7 cellular contexts compared by ENCODE assay signal in genomic region chr12:6338955-6339761, GRCh38. TPM values are rescaled to one million over a fixed set of nuclear protein-coding genes. Genes with fewer than 3 reads are reported as not detected.
DNase-seq lines count a peak whose midpoint lies in the region; ATAC-seq and TF ChIP-seq lines count a peak whose summit lies in the region.
"Had no signal": no experiment of that assay in that cellular context is flagged by ENCODE, and none has a peak within 500 bp of the region (broad histone marks: within the 10 kb centered on the region; RNA-seq: fewer than 3 reads in every experiment).

No MANE protein-coding gene starts in this region.

- TF ChIP-seq CTCF in right atrium auricular region (IDR thresholded peaks at IDR 0.05) = no peak

- H3K4me3 ChIP-seq in right atrium auricular region = peak overlapping the region; percentile 76 to 95
- peak overlapping the region; percentile 95 for H3K4me3 ChIP-seq in thymus (ENCODE audit: low read length)

- DNase-seq in right atrium auricular region (ENCODE audit: low spot score) = no peak
- DNase-seq in SK-N-DZ (ENCODE audit: low spot score) = no peak
- no peak for DNase-seq in NCI-H187 treated with DMSO at 0.1 percent for 48 hours (lab: John Stamatoyannopoulos, UW)
- DNase-seq: Kasumi-1 had no signal

- H3K4me1 ChIP-seq in right atrium auricular region (peaks cover 0 to 80% of the 10 kb centered on the region in 2 donors), thymus (ENCODE audit: control insufficient read depth, insufficient read depth, low read length) (peaks cover 46% of the 10 kb centered on the region)

- H3K27ac ChIP-seq in right atrium auricular region (peak overlapping the region; percentile 98), thymus (ENCODE audit: low read depth) (peak overlapping the region; percentile 87)

- peaks cover 10% of the 10 kb centered on the region for H3K36me3 ChIP-seq in right atrium auricular region
- H3K36me3 ChIP-seq in thymus (ENCODE audit: control insufficient read depth, insufficient read depth) = peaks cover 7% of the 10 kb centered on the region

- H3K9me3 ChIP-seq in right atrium auricular region (no peaks in the 10 kb centered on the region), thymus (ENCODE audit: control insufficient read depth) (no peaks in the 10 kb centered on the region)

- ATAC-seq in GM19351 (IDR thresholded peaks at IDR 0.05; ENCODE audit: unreplicated experiment) = no peak

- no peaks in the 10 kb centered on the region for H3K27me3 ChIP-seq in right atrium auricular region
- H3K27me3 ChIP-seq in thymus (ENCODE audit: control insufficient read depth, insufficient read depth) = no peaks in the 10 kb centered on the region

- WGBS in thymus = 38% methylated on average over 8 of the region's 8 CpGs

TF ChIP-seq in PFSK-1, 5 proteins besides CTCF, POLR2A, EP300 and RAD21:
- no peak for TF ChIP-seq REST (IDR thresholded peaks at IDR 0.05; ENCODE audit: insufficient read depth in 1 of 2, low read depth in 2 of 2, low read length in 2 of 2)
- TF ChIP-seq POLR2AphosphoS5 (IDR thresholded peaks at IDR 0.05; ENCODE audit: low read depth, low read length) = 0 out of 2 replicates have a peak, but pooled peaks have one; percentile 15
- no peak for TF ChIP-seq FOXP2 (optimal IDR thresholded peaks at IDR 0.05; ENCODE audit: borderline replicate concordance, extremely low read depth, extremely low read length, insufficient read depth)

RNA-seq across cellular contexts. Expression of gene TNFRSF1A, which starts 2.7 kb away (rescaled TPM):
- polyA plus RNA-seq in PFSK-1 (2012; ENCODE audit: insufficient read length, low read depth) = 132 TPM
- total RNA-seq in right atrium auricular region = 100 to 1,000 TPM in 1 of 2 donors, 10 to 100 TPM in 1; 62.9 to 176 TPM
- polyA plus RNA-seq in thymus = 61.6 TPM
- 16.6 and 21.6 TPM in 2 replicates for polyA plus RNA-seq in SK-N-DZ (2014; cell fraction: cytosol; rRNA removed)
- polyA plus RNA-seq in SK-N-DZ (2014; cell fraction: nucleus; rRNA removed) = 10.3 and 11.6 TPM in 2 replicates

RNA-seq across cellular contexts. Expression of gene PLEKHG6, which starts 28.7 kb away (rescaled TPM):
- not detected for polyA plus RNA-seq in PFSK-1 (2012; ENCODE audit: insufficient read length, low read depth)
- total RNA-seq in right atrium auricular region = under 1 TPM in 1 of 2 donors, not detected in 1; 0.51 TPM
- 7.5 TPM for polyA plus RNA-seq in thymus
- polyA plus RNA-seq in SK-N-DZ (2014; cell fraction: cytosol; rRNA removed) = not detected in 2 replicates
- 0.30 TPM in 1 of 2 replicates, not detected in the other for polyA plus RNA-seq in SK-N-DZ (2014; cell fraction: nucleus; rRNA removed)

RNA-seq across cellular contexts. Expression of gene SCNN1A, which starts 36.2 kb away (rescaled TPM):
- polyA plus RNA-seq in PFSK-1 (2012; ENCODE audit: insufficient read length, low read depth) = 1.4 TPM
- total RNA-seq in right atrium auricular region = 10 to 100 TPM in 1 of 2 donors, 1 to 10 TPM in 1; 2.7 to 18.7 TPM
- polyA plus RNA-seq in thymus = 28.9 TPM
- not detected in 2 replicates for polyA plus RNA-seq in SK-N-DZ (2014; cell fraction: cytosol; rRNA removed)
- not detected in 2 replicates for polyA plus RNA-seq in SK-N-DZ (2014; cell fraction: nucleus; rRNA removed)

RNA-seq across cellular contexts. Expression of gene LTBR, which starts 44.8 kb away (rescaled TPM):
- 233 TPM for polyA plus RNA-seq in PFSK-1 (2012; ENCODE audit: insufficient read length, low read depth)
- total RNA-seq in right atrium auricular region = 10 to 100 TPM; 63.6 to 72.1 TPM
- 33.3 TPM for polyA plus RNA-seq in thymus
- 10.8 and 12.9 TPM in 2 replicates for polyA plus RNA-seq in SK-N-DZ (2014; cell fraction: cytosol; rRNA removed)
- polyA plus RNA-seq in SK-N-DZ (2014; cell fraction: nucleus; rRNA removed) = 10.8 and 14.2 TPM in 2 replicates
